8 cellular contexts compared by ENCODE assay signal in genomic region chr3:12868039-12869024, GRCh38. TPM values are rescaled to one million over a fixed set of nuclear protein-coding genes. Genes with fewer than 3 reads are reported as not detected.
DNase-seq lines count a peak whose midpoint lies in the region; TF ChIP-seq lines count a peak whose summit lies in the region.

No MANE protein-coding gene starts in this region.

- TF ChIP-seq POLR2A in transverse colon (IDR thresholded peaks at IDR 0.05) = no peak

- H3K36me3 ChIP-seq in DOHH2 (ENCODE audit: control insufficient read depth, low read length) (no peaks in the 10 kb centered on the region), GM23248 (ENCODE audit: low read depth) (no peaks in the 10 kb centered on the region), SJSA1 (no peaks in the 10 kb centered on the region), transverse colon (no peaks in the 10 kb centered on the region)

- H3K4me1 ChIP-seq in DOHH2 (ENCODE audit: control insufficient read depth, low read length) = peaks cover 11% of the 10 kb centered on the region
- peaks cover 4% of the 10 kb centered on the region; the same call in 1 of the 2 replicates for H3K4me1 ChIP-seq in GM23248 (ENCODE audit: insufficient read depth)
- no peaks in the 10 kb centered on the region for H3K4me1 ChIP-seq in SJSA1 (replicated peaks)
- peaks cover 3 to 14% (median 11%) of the 10 kb centered on the region in 4 donors for H3K4me1 ChIP-seq in transverse colon

- peak overlapping the region; percentile 51 for H3K4me2 ChIP-seq in DOHH2 (ENCODE audit: low read length)
- no peak overlapping the region for H3K4me2 ChIP-seq in GM23248 (ENCODE audit: unreplicated experiment)

- intact Hi-C loops in transverse colon (cut with DNase I; ENCODE audit: low total_unique reads) = loop anchor here (1.0 to 10.0 kb wide), 2 partner anchors 23 to 116 kb away; no protein-coding TSS in a partner anchor

- H3F3A ChIP-seq in DOHH2 (ENCODE audit: control insufficient read depth, insufficient read depth) = no peaks in the 10 kb centered on the region
- H3F3A ChIP-seq in GM23248 (ENCODE audit: insufficient read depth) = no peaks in the 10 kb centered on the region

- no peak for TF ChIP-seq EP300 in transverse colon (IDR thresholded peaks at IDR 0.05; ENCODE audit: low read depth)

- H3K79me2 ChIP-seq in DOHH2 (ENCODE audit: control insufficient read depth, low read length) = no peaks in the 10 kb centered on the region
- H3K79me2 ChIP-seq in GM23248 (ENCODE audit: insufficient read depth) = no peaks in the 10 kb centered on the region

- DNase-seq in GM23248 = peak; percentile 94
- peak; percentile 72 for DNase-seq in LoVo (ENCODE audit: low spot score)
- peak; percentile 51 to 67 for DNase-seq in SJSA1 (ENCODE audit: low read depth in 1 of 2, low spot score in 2 of 2)
- peak; percentile 55 for DNase-seq in activated naive CD4-positive, alpha-beta T cell treated with anti-CD3 and anti-CD28 coated beads, Interleukin-2, amount 50 U/mL, for 16 hours
- peak; percentile 88 for DNase-seq in globus pallidus (ENCODE audit: low spot score)
- DNase-seq in occipital lobe (lab: John Stamatoyannopoulos, UW) = peak; percentile 78
- DNase-seq in transverse colon = peak; percentile 82

- H3K9me2 ChIP-seq in DOHH2 (replicated peaks; ENCODE audit: control insufficient read depth, low read length) (no peaks in the 10 kb centered on the region), GM23248 (ENCODE audit: insufficient read depth) (no peaks in the 10 kb centered on the region)

- 50 to 54% methylated on average over 41 to 45 of the region's 45 CpGs for WGBS in GM23248 (ENCODE audit: low coverage in 1 of 2, low lambda C conversion rate in 2 of 2, missing lambda C conversion rate in 2 of 2), 2 experiments
- 35 to 67% methylated on average over 18 to 43 of the region's 45 CpGs for WGBS in transverse colon (ENCODE audit: low coverage in 1 of 2), 2 donors

- peak; percentile 75 for TF ChIP-seq CTCF in DOHH2 (IDR thresholded peaks at IDR 0.05; ENCODE audit: low read depth, low read length, poor library complexity, severe bottlenecking)
- peak; percentile 85 to 90 (median 89) for TF ChIP-seq CTCF in transverse colon (IDR thresholded peaks at IDR 0.05)

- H4K20me1 ChIP-seq in DOHH2 (ENCODE audit: control insufficient read depth, insufficient read depth, low read depth, low read length) (no peaks in the 10 kb centered on the region), GM23248 (ENCODE audit: insufficient read depth) (no peaks in the 10 kb centered on the region)

- no peak overlapping the region for H3K9ac ChIP-seq in GM23248

- H3K9me3 ChIP-seq in DOHH2 (ENCODE audit: control insufficient read depth, insufficient read depth, low read length) (no peaks in the 10 kb centered on the region), GM23248 (ENCODE audit: low read depth) (no peaks in the 10 kb centered on the region), SJSA1 (replicated peaks) (no peaks in the 10 kb centered on the region), transverse colon (no peaks in the 10 kb centered on the region)

- H3K27ac ChIP-seq in DOHH2 (ENCODE audit: low read depth, low read length) (no peak overlapping the region), GM23248 (no peak overlapping the region), SJSA1 (no peak overlapping the region), transverse colon (no peak overlapping the region)

- H3K4me3 ChIP-seq in DOHH2 (ENCODE audit: low read length) (0 out of 2 replicates have a peak overlapping the region, but pooled peaks have one; percentile 11), GM23248 (no peak overlapping the region), SJSA1 (no peak overlapping the region), transverse colon (peak overlapping the region in 2 of 4 donors; percentile 11 to 35)

- H2AFZ ChIP-seq in GM23248 = peak overlapping the region; percentile 34; the same call in 1 of the 2 replicates

- in situ Hi-C loops in GM23248 (cut with MboI) (no loop called here), transverse colon (cut with MboI; ENCODE audit: low pct_ligation_motif_present in 1 of 4, low pct_unique_long_range_greater_than_20kb in 1 of 4, low sequenced_read_pairs in 3 of 4) (no loop called here)

- H3K27me3 ChIP-seq in DOHH2 (ENCODE audit: control insufficient read depth, low read length) (peaks cover 21% of the 10 kb centered on the region), GM23248 (replicated peaks; ENCODE audit: insufficient read depth) (no peaks in the 10 kb centered on the region), SJSA1 (replicated peaks) (no peaks in the 10 kb centered on the region), transverse colon (peaks cover 9% of the 10 kb centered on the region)

RNA-seq across cellular contexts. Expression of gene RPL32, which starts 27.0 kb away (rescaled TPM):
- total RNA-seq in GM23248 (2014; rRNA removed; shearing (Covaris generic)) = 426 and 1,611 TPM in 2 replicates
- 923 and 947 TPM in 2 replicates for polyA plus RNA-seq in GM23248 (2016; fragmentation: Nextera tagmentation; extraction: Ambion mirVana)
- total RNA-seq in SJSA1 (2014; rRNA removed; shearing (Covaris generic)) = 400 and 799 TPM in 2 replicates
- total RNA-seq in occipital lobe (2,076 TPM), transverse colon (100 to 1,000 TPM; 373 to 937 (median 550) TPM)
